21 cellular contexts compared by ENCODE assay signal in genomic region chr11:12973529-12974181, GRCh38. TPM values are rescaled to one million over a fixed set of nuclear protein-coding genes. Genes with fewer than 3 reads are reported as not detected.
"Had no signal": no experiment of that assay in that cellular context is flagged by ENCODE, and none has a peak within 500 bp of the region (broad histone marks: within the 10 kb centered on the region; RNA-seq: fewer than 3 reads in every experiment).

No MANE protein-coding gene starts in this region.

- H3K36me3 ChIP-seq: adrenal gland, cardiac muscle cell, esophagus squamous epithelium, left ventricle myocardium inferior, right atrium auricular region, tibial nerve had no signal

- FAIRE-seq: keratinocyte, urothelium cell line had no signal

- H3K4me3 ChIP-seq: adrenal gland, cardiac muscle cell, esophagus squamous epithelium, left ventricle myocardium inferior, right atrium auricular region, tibial nerve had no signal

- H3K9me3 ChIP-seq: adrenal gland, esophagus squamous epithelium, left ventricle myocardium inferior, right atrium auricular region, tibial nerve had no signal

- ATAC-seq: activated CD4-positive, CD25-positive, alpha-beta regulatory T cell treated with anti-CD3 and anti-CD28 coated beads, Interleukin-2, amount 50 U/mL, for 24 hours; activated CD8-positive, alpha-beta T cell treated with anti-CD3 and anti-CD28 coated beads, Interleukin-2, amount 10 ng/mL, durations not matched to agents 7 days and 5 days; activated T-cell treated with anti-CD3 and anti-CD28 coated beads, Interleukin-2, amount 50 U/mL, for 4 hours; effector memory CD8-positive, alpha-beta T cell; stimulated activated naive CD8-positive, alpha-beta T cell treated with anti-CD3 and anti-CD28 coated beads, Interleukin-15, Interleukin-2, amounts not matched to agents 100 U/mL and 50 U/mL, for 24 hours had no signal

- H3K27me3 ChIP-seq: adrenal gland, cardiac muscle cell, esophagus squamous epithelium, right atrium auricular region, tibial nerve had no signal

- DNase-seq: activated CD4-positive, alpha-beta T cell treated with anti-CD3 and anti-CD28 coated beads, Interleukin-2, amount 10 ng/mL, durations not matched to agents 7 days and 5 days; activated CD8-positive, alpha-beta memory T cell treated with anti-CD3 and anti-CD28 coated beads, Interleukin-2, amount 50 U/mL, for 4 hours; activated CD8-positive, alpha-beta T cell treated with anti-CD3 and anti-CD28 coated beads, Interleukin-2, amount 10 ng/mL, durations not matched to agents 7 days and 5 days; activated gamma-delta T cell; activated T-cell treated with anti-CD3 and anti-CD28 coated beads, Interleukin-2, amount 50 U/mL, for 4 hours; adrenal gland; effector memory CD8-positive, alpha-beta T cell; esophagus squamous epithelium; foreskin fibroblast; hippocampal formation; left ventricle myocardium inferior; mammary epithelial cell; stimulated activated naive CD8-positive, alpha-beta T cell treated with anti-CD3 and anti-CD28 coated beads, Interleukin-15, Interleukin-2, amounts not matched to agents 100 U/mL and 50 U/mL, for 24 hours had no signal

- H3K4me1 ChIP-seq: adrenal gland, left ventricle myocardium inferior, right atrium auricular region, tibial nerve had no signal

- H3K27ac ChIP-seq: adrenal gland, cardiac muscle cell, esophagus squamous epithelium, left ventricle myocardium inferior, right atrium auricular region, tibial nerve had no signal

RNA-seq across cellular contexts. Expression of gene RASSF10, which starts 35.5 kb away (rescaled TPM):
- total RNA-seq: activated CD4-positive, alpha-beta T cell treated with anti-CD3 and anti-CD28 coated beads, Interleukin-2, amount 10 ng/mL, durations not matched to agents 7 days and 5 days; activated CD8-positive, alpha-beta T cell treated with anti-CD3 and anti-CD28 coated beads, Interleukin-2, amount 10 ng/mL, durations not matched to agents 7 days and 5 days; activated T-cell treated with anti-CD3 and anti-CD28 coated beads, Interleukin-2, amount 50 U/mL, for 4 hours; adrenal gland; chondrocyte; mononuclear cell had no signal
- polyA plus RNA-seq: cardiac muscle cell had no signal
